16 cellular contexts compared by ENCODE assay signal in genomic region chr17:75199886-75200618, GRCh38. TPM values are rescaled to one million over a fixed set of nuclear protein-coding genes. Genes with fewer than 3 reads are reported as not detected.
DNase-seq lines count a peak whose midpoint lies in the region; ATAC-seq and TF ChIP-seq lines count a peak whose summit lies in the region.
"Had no signal": no experiment of that assay in that cellular context is flagged by ENCODE, and none has a peak within 500 bp of the region (broad histone marks: within the 10 kb centered on the region; RNA-seq: fewer than 3 reads in every experiment).

No MANE protein-coding gene starts in this region.

- no peak overlapping the region for H2AFZ ChIP-seq in HCT116 (ENCODE audit: low read depth, low read length, poor library complexity, severe bottlenecking)
- no peak overlapping the region for H2AFZ ChIP-seq in PC-9
- H2AFZ ChIP-seq in osteoblast (ENCODE audit: low read length): no peak overlapping the region

- H3K9me2 ChIP-seq in HCT116 (ENCODE audit: insufficient read depth): no peaks in the 10 kb centered on the region
- H3K9me2 ChIP-seq in PC-9 (ENCODE audit: insufficient read depth): no peaks in the 10 kb centered on the region

- H3K4me3 ChIP-seq in HCT116 (replicated peaks in 1 of 2; ENCODE audit: low read depth in 1 of 2, low read length in 2 of 2) (no peak overlapping the region), PC-9 (no peak overlapping the region), osteoblast (ENCODE audit: insufficient read depth, low read length) (no peak overlapping the region), MG63 (no peak overlapping the region)
- H3K4me3 ChIP-seq: BLaER1 treated with 17β-estradiol and CSF1 and Interleukin-3, amounts not matched to agents 10 nM and 100 nM had no signal

- CTCF ChIA-PET in HCT116 (lab: Charles Lee): interaction anchor here (1.1 to 5.2 kb wide), 7 partner anchors 11 to 130 kb away, joined by 3 to 104 read pairs (median 22); partner anchors contain the start of genes MIF4GD and SUMO2
- CTCF ChIA-PET in PC-9 (lab: Charles Lee): interaction anchor here (0.5 to 0.7 kb wide), 3 partner anchors 44 to 130 kb away, joined by 3 to 11 read pairs (median 6); no protein-coding TSS in a partner anchor

- H3K36me3 ChIP-seq in HCT116 (ENCODE audit: control insufficient read depth in 1 of 2, insufficient read depth in 2 of 2, low read length in 2 of 2) (no peaks in the 10 kb centered on the region), PC-9 (ENCODE audit: low read depth) (no peaks in the 10 kb centered on the region), osteoblast (ENCODE audit: insufficient read depth, low read length) (no peaks in the 10 kb centered on the region), MG63 (no peaks in the 10 kb centered on the region)
- H3K36me3 ChIP-seq: BLaER1 treated with 17β-estradiol and CSF1 and Interleukin-3, amounts not matched to agents 10 nM and 100 nM had no signal

- H4K20me1 ChIP-seq in HCT116 (ENCODE audit: insufficient read depth): no peaks in the 10 kb centered on the region
- no peaks in the 10 kb centered on the region for H4K20me1 ChIP-seq in PC-9 (ENCODE audit: insufficient read depth)
- no peaks in the 10 kb centered on the region for H4K20me1 ChIP-seq in osteoblast (ENCODE audit: insufficient read depth, low read length)
- H4K20me1 ChIP-seq: BLaER1 treated with 17β-estradiol and CSF1 and Interleukin-3, amounts not matched to agents 10 nM and 100 nM had no signal

- H3K4me2 ChIP-seq in HCT116 (ENCODE audit: low read length) (peak overlapping the region; percentile 53), PC-9 (no peak overlapping the region), osteoblast (ENCODE audit: insufficient read depth, low read length) (no peak overlapping the region)
- H3K4me2 ChIP-seq: BLaER1 treated with 17β-estradiol and CSF1 and Interleukin-3, amounts not matched to agents 10 nM and 100 nM had no signal

- no peak for DNase-seq in HCT116 (ENCODE audit: low read depth, low spot score)
- DNase-seq in PC-9: no peak
- peak; percentile 13 for DNase-seq in osteoblast (ENCODE audit: insufficient read length, low spot score, missing footprints)
- no peak for DNase-seq in MG63
- DNase-seq: 8988T; ACHN; AML-193; Caco-2; Calu3; CD4-positive, alpha-beta T cell; CD8-positive, alpha-beta T cell; DMS79 treated with DMSO at 0.1 percent for 48 hours; GF-D8 had no signal

- H3K9ac ChIP-seq in HCT116 (ENCODE audit: low read length): peak overlapping the region; percentile 53
- H3K9ac ChIP-seq: BLaER1 treated with 17β-estradiol and CSF1 and Interleukin-3, amounts not matched to agents 10 nM and 100 nM had no signal

- H3K79me2 ChIP-seq in HCT116 (ENCODE audit: insufficient read depth, low read length) (peaks cover 6% of the 10 kb centered on the region; the same call in 1 of the 2 replicates), PC-9 (ENCODE audit: low read depth) (0 out of 2 replicates have a peak, but pooled peaks cover 3% of the 10 kb centered on the region), osteoblast (ENCODE audit: insufficient read depth, low read length) (no peaks in the 10 kb centered on the region)

- no peaks in the 10 kb centered on the region for H3K27me3 ChIP-seq in HCT116 (ENCODE audit: insufficient read depth, low read length)
- no peaks in the 10 kb centered on the region for H3K27me3 ChIP-seq in PC-9 (ENCODE audit: insufficient read depth, low read depth)
- no peaks in the 10 kb centered on the region for H3K27me3 ChIP-seq in osteoblast (ENCODE audit: insufficient read depth, low read length)
- no peaks in the 10 kb centered on the region for H3K27me3 ChIP-seq in MG63
- H3K27me3 ChIP-seq: BLaER1 treated with 17β-estradiol and CSF1 and Interleukin-3, amounts not matched to agents 10 nM and 100 nM had no signal

- peaks cover 53% of the 10 kb centered on the region for H3F3A ChIP-seq in PC-9 (ENCODE audit: insufficient read depth, low read depth)

- intact Hi-C loops in HCT116 (cut with micrococcal nuclease) (loop anchor here (1.0 to 5.0 kb wide), 3 partner anchors 75 to 239 kb away; no protein-coding TSS in a partner anchor), PC-9 (cut with micrococcal nuclease; ENCODE audit: unreplicated experiment) (loop anchor here (10.0 kb wide), 1 partner anchor 165 kb away; no protein-coding TSS in a partner anchor)

- TF ChIP-seq CTCF in HCT116 (IDR thresholded peaks at IDR 0.05 in 2 of 3, conservative IDR thresholded peaks at IDR 0.05 in 1 of 3; ENCODE audit: borderline replicate concordance in 1 of 3, insufficient read depth in 1 of 3, low read depth in 2 of 3, low read length in 2 of 3) (no peak), PC-9 (conservative IDR thresholded peaks at IDR 0.05) (no peak), osteoblast (IDR thresholded peaks at IDR 0.05; ENCODE audit: extremely low read depth, low read depth, low read length) (no peak)

- H3K27ac ChIP-seq in HCT116 (ENCODE audit: low read depth, low read length) (peak overlapping the region; percentile 62), PC-9 (peak overlapping the region; percentile 58; the same call in 1 of the 2 replicates), osteoblast (ENCODE audit: low read depth, low read length) (no peak overlapping the region)
- H3K27ac ChIP-seq: BLaER1 treated with 17β-estradiol and CSF1 and Interleukin-3, amounts not matched to agents 10 nM and 100 nM; C4-2B had no signal

- H3K4me1 ChIP-seq in HCT116 (ENCODE audit: control insufficient read depth in 1 of 2, insufficient read depth in 2 of 2, low read length in 2 of 2) (peaks cover 20 to 37% of the 10 kb centered on the region in 2 experiments), PC-9 (replicated peaks; ENCODE audit: insufficient read depth) (peaks cover 8% of the 10 kb centered on the region), osteoblast (ENCODE audit: insufficient read depth, low read length) (no peaks in the 10 kb centered on the region)
- H3K4me1 ChIP-seq: Caco-2 had no signal

- BruUV-seq in HCT116 (replicated peaks; lab: Mats Ljungman, UMichigan) (TSS peak; percentile 89), PC-9 (replicated peaks; lab: Mats Ljungman, UMichigan) (no TSS peak)

- H3K9me3 ChIP-seq in HCT116 (ENCODE audit: control insufficient read depth in 1 of 2, insufficient read depth in 1 of 2, low read depth in 1 of 2, low read length in 2 of 2) (no peaks in the 10 kb centered on the region), PC-9 (ENCODE audit: insufficient read depth, low read depth) (no peaks in the 10 kb centered on the region), osteoblast (ENCODE audit: low read depth, low read length) (no peaks in the 10 kb centered on the region), MG63 (no peaks in the 10 kb centered on the region)
- H3K9me3 ChIP-seq: BLaER1 treated with 17β-estradiol and CSF1 and Interleukin-3, amounts not matched to agents 10 nM and 100 nM; Caco-2 had no signal

- POLR2A ChIA-PET in HCT116 (lab: Charles Lee) (interaction anchor here (1.3 to 2.4 kb wide), 4 partner anchors 12 to 74 kb away, joined by 4 to 26 read pairs (median 4); partner anchors contain the start of gene NT5C), PC-9 (lab: Charles Lee; ENCODE audit: unreplicated experiment) (interaction anchor here (0.7 kb wide), 1 partner anchor 132 kb away, joined by 9 read pairs; no protein-coding TSS in a partner anchor)

- no peak for TF ChIP-seq RAD21 in HCT116 (IDR thresholded peaks at IDR 0.05; ENCODE audit: low read depth)

- RAD21 ChIA-PET in HCT116 (lab: Charles Lee; ENCODE audit: low non-redundant PET in 1 of 2, low total read pairs in 2 of 2, uncharacterized antibody in 2 of 2, unreplicated experiment in 2 of 2): interaction anchor here (0.6 to 1.1 kb wide), 5 partner anchors 86 to 239 kb away, joined by 3 to 4 read pairs (median 3); no protein-coding TSS in a partner anchor

- no peak for TF ChIP-seq POLR2A in HCT116 (IDR thresholded peaks at IDR 0.05; ENCODE audit: borderline replicate concordance, extremely low read depth, insufficient read depth, insufficient read length)

- ATAC-seq in HCT116: no peak
- ATAC-seq in activated CD4-positive, CD25-positive, alpha-beta regulatory T cell treated with anti-CD3 and anti-CD28 coated beads, Interleukin-2, amount 50 U/mL, for 24 hours: no peak
- ATAC-seq: CD8-positive, alpha-beta T cell had no signal

TF ChIP-seq in HCT116, 20 proteins besides CTCF, POLR2A, EP300 and RAD21 (continues in another document):
- no peak for TF ChIP-seq SRF (IDR thresholded peaks at IDR 0.05; ENCODE audit: low read depth)
- no peak for TF ChIP-seq ATF3 (IDR thresholded peaks at IDR 0.05)
- TF ChIP-seq SP1 (IDR thresholded peaks at IDR 0.05; ENCODE audit: low read depth): no peak
- TF ChIP-seq TCF7L2 (IDR thresholded peaks at IDR 0.05; ENCODE audit: borderline replicate concordance, extremely low read depth, insufficient read depth, insufficient read length): no peak
- no peak for TF ChIP-seq ELF1 (IDR thresholded peaks at IDR 0.05; ENCODE audit: borderline replicate concordance, low read depth)
- no peak for TF ChIP-seq ZFX (IDR thresholded peaks at IDR 0.05)
- TF ChIP-seq EGR1 (IDR thresholded peaks at IDR 0.05; ENCODE audit: low read depth): no peak
- no peak for TF ChIP-seq SIN3A (IDR thresholded peaks at IDR 0.05; ENCODE audit: low read depth)
- TF ChIP-seq YY1 (IDR thresholded peaks at IDR 0.05; ENCODE audit: extremely low read depth, insufficient replicate concordance, low read depth, low read length): no peak
- no peak for TF ChIP-seq CEBPB (IDR thresholded peaks at IDR 0.05; ENCODE audit: low read depth)
- TF ChIP-seq FOSL1 (IDR thresholded peaks at IDR 0.05; ENCODE audit: low read depth): no peak
- TF ChIP-seq MAX (IDR thresholded peaks at IDR 0.05): no peak

RNA-seq across cellular contexts. Expression of gene NUP85, which starts 5.4 kb away (rescaled TPM):
- total RNA-seq in HCT116 (2021; ENCODE audit: unreplicated experiment) (164 TPM), PC-9 (2021) (64.2 and 73.1 TPM in 2 replicates), osteoblast (26.4 and 26.5 TPM in 2 replicates)
- 97.9 and 108 TPM in 2 replicates for polyA plus RNA-seq in HCT116 (2012)
- 75.0 and 100 TPM in 2 replicates for total RNA-seq in MG63 (2014; rRNA removed; shearing (Covaris generic); ENCODE audit: low replicate concordance)

RNA-seq across cellular contexts. Expression of gene SUMO2, which starts 17.3 kb away (rescaled TPM):
- total RNA-seq in HCT116 (2021; ENCODE audit: unreplicated experiment) (859 TPM), PC-9 (2021) (425 and 486 TPM in 2 replicates), osteoblast (92.6 and 96.4 TPM in 2 replicates)
- 338 and 399 TPM in 2 replicates for polyA plus RNA-seq in HCT116 (2012)
- total RNA-seq in MG63 (2014; rRNA removed; shearing (Covaris generic); ENCODE audit: low replicate concordance): 145 and 181 TPM in 2 replicates

RNA-seq across cellular contexts. Expression of gene JPT1, which starts 45.7 kb away (rescaled TPM):
- 575 TPM for total RNA-seq in HCT116 (2021; ENCODE audit: unreplicated experiment)
- 715 and 916 TPM in 2 replicates for polyA plus RNA-seq in HCT116 (2012)
- total RNA-seq in PC-9 (2021): 250 and 277 TPM in 2 replicates
- 55.7 and 60.8 TPM in 2 replicates for total RNA-seq in osteoblast
- 117 and 285 TPM in 2 replicates for total RNA-seq in MG63 (2014; rRNA removed; shearing (Covaris generic); ENCODE audit: low replicate concordance)
